1 cellular context compared by ENCODE assay signal in the genomic region with DNA sequence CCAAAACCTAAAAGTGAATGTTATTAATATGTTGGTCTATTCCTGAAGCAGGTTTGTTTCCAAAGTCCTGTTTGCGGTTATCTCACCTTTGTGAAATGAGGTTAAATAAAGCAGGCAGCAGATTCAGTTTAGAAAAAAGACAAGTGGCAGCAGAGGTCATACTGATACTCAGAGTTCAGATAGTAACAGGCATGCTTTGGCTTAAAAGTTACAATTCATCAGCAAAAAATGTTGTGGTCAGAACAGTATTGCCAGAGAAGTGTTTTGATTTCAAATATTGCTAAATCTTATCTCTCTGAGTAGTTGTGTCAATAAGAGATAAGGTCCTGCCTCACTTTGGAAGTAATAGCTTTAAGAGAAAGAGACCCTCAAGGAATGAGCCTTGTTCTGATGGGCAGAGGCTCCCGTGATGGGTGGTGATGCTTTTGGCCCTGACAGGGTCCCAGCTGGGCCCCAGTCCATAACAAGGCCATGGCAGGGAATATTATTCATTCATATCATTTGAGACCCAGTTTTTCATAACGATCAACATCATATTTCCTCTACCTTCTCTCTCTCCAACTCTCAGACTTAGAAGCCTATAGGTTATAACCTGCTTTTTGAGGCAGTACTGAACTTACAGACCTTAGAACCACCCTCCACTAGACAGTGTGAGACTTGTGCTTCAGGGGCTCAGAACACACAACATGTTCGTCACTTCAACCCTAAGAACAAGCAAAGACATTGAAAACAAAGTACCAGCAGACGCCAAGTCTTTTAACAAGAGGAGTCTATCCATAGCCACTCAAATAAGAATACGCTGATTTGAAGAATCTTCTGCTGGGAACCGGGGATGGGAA.
TF ChIP-seq lines count a peak whose summit lies in the region.

No MANE protein-coding gene starts in this region.

TF ChIP-seq in HepG2, 621 proteins besides CTCF, POLR2A, EP300 and RAD21 (continued from another document and continues in another):
- TF ChIP-seq, protein P1, sequence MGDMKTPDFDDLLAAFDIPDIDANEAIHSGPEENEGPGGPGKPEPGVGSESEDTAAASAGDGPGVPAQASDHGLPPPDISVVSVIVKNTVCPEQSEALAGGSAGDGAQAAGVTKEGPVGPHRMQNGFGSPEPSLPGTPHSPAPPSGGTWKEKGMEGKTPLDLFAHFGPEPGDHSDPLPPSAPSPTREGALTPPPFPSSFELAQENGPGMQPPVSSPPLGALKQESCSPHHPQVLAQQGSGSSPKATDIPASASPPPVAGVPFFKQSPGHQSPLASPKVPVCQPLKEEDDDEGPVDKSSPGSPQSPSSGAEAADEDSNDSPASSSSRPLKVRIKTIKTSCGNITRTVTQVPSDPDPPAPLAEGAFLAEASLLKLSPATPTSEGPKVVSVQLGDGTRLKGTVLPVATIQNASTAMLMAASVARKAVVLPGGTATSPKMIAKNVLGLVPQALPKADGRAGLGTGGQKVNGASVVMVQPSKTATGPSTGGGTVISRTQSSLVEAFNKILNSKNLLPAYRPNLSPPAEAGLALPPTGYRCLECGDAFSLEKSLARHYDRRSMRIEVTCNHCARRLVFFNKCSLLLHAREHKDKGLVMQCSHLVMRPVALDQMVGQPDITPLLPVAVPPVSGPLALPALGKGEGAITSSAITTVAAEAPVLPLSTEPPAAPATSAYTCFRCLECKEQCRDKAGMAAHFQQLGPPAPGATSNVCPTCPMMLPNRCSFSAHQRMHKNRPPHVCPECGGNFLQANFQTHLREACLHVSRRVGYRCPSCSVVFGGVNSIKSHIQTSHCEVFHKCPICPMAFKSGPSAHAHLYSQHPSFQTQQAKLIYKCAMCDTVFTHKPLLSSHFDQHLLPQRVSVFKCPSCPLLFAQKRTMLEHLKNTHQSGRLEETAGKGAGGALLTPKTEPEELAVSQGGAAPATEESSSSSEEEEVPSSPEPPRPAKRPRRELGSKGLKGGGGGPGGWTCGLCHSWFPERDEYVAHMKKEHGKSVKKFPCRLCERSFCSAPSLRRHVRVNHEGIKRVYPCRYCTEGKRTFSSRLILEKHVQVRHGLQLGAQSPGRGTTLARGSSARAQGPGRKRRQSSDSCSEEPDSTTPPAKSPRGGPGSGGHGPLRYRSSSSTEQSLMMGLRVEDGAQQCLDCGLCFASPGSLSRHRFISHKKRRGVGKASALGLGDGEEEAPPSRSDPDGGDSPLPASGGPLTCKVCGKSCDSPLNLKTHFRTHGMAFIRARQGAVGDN (CRISPR knock-in tag; IDR thresholded peaks at IDR 0.05), result no peak
- no peak for TF ChIP-seq ZNF446 (CRISPR knock-in tag; IDR thresholded peaks at IDR 0.05)
- no peak for TF ChIP-seq ZNF431 (CRISPR knock-in tag; IDR thresholded peaks at IDR 0.05; ENCODE audit: borderline replicate concordance, low read depth)
- no peak for TF ChIP-seq ELF1 (CRISPR knock-in tag; IDR thresholded peaks at IDR 0.05)
- TF ChIP-seq ZSCAN30 (CRISPR knock-in tag; IDR thresholded peaks at IDR 0.05), result no peak
- no peak; the same call in 1 of the 2 replicates for TF ChIP-seq RXRA (CRISPR knock-in tag; IDR thresholded peaks at IDR 0.05)
- TF ChIP-seq, protein P2, sequence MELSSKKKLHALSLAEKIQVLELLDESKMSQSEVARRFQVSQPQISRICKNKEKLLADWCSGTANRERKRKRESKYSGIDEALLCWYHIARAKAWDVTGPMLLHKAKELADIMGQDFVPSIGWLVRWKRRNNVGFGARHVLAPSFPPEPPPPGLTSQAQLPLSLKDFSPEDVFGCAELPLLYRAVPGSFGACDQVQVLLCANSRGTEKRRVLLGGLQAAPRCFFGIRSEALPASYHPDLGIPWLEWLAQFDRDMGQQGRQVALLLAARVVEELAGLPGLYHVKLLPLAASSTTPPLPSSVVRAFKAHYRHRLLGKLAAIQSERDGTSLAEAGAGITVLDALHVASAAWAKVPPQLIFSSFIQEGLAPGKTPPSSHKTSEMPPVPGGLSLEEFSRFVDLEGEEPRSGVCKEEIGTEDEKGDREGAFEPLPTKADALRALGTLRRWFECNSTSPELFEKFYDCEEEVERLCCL (CRISPR knock-in tag; IDR thresholded peaks at IDR 0.05; ENCODE audit: borderline replicate concordance), result no peak
- TF ChIP-seq NR2F6 (IDR thresholded peaks at IDR 0.05), result peak; percentile 99
- peak; percentile 88 for TF ChIP-seq NR2F6 (CRISPR knock-in tag; IDR thresholded peaks at IDR 0.05)
- TF ChIP-seq, protein P3, sequence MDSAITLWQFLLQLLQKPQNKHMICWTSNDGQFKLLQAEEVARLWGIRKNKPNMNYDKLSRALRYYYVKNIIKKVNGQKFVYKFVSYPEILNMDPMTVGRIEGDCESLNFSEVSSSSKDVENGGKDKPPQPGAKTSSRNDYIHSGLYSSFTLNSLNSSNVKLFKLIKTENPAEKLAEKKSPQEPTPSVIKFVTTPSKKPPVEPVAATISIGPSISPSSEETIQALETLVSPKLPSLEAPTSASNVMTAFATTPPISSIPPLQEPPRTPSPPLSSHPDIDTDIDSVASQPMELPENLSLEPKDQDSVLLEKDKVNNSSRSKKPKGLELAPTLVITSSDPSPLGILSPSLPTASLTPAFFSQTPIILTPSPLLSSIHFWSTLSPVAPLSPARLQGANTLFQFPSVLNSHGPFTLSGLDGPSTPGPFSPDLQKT (CRISPR knock-in tag; IDR thresholded peaks at IDR 0.05; ENCODE audit: borderline replicate concordance), result no peak
- TF ChIP-seq ZNF333 (CRISPR knock-in tag; IDR thresholded peaks at IDR 0.05; ENCODE audit: borderline replicate concordance), result no peak
- peak; percentile 92 for TF ChIP-seq BCL6 (CRISPR knock-in tag; IDR thresholded peaks at IDR 0.05)
- TF ChIP-seq MAZ (IDR thresholded peaks at IDR 0.05; ENCODE audit: borderline replicate concordance, low read depth, low read length), result no peak
- TF ChIP-seq MAZ (CRISPR knock-in tag; IDR thresholded peaks at IDR 0.05; ENCODE audit: low read depth), result no peak
- no peak for TF ChIP-seq AGO1 (IDR thresholded peaks at IDR 0.05; ENCODE audit: low read depth, low read length, poor library complexity, severe bottlenecking)
- no peak for TF ChIP-seq ZNF337 (CRISPR knock-in tag; IDR thresholded peaks at IDR 0.05; ENCODE audit: borderline replicate concordance, low read depth)
- TF ChIP-seq YEATS2 (CRISPR knock-in tag; IDR thresholded peaks at IDR 0.05; ENCODE audit: borderline replicate concordance), result no peak
- TF ChIP-seq ZNF180 (CRISPR knock-in tag; IDR thresholded peaks at IDR 0.05; ENCODE audit: borderline replicate concordance, low read depth), result no peak
- no peak for TF ChIP-seq ZNF850 (CRISPR knock-in tag; conservative IDR thresholded peaks at IDR 0.05)
- TF ChIP-seq ZNF883 (CRISPR knock-in tag; IDR thresholded peaks at IDR 0.05; ENCODE audit: not compliant biosample characterization), result no peak
- no peak for TF ChIP-seq ZNF552 (CRISPR knock-in tag; IDR thresholded peaks at IDR 0.05; ENCODE audit: borderline replicate concordance)
- TF ChIP-seq ZFY (CRISPR knock-in tag; IDR thresholded peaks at IDR 0.05), result no peak
- no peak for TF ChIP-seq ZNF724P (CRISPR knock-in tag; IDR thresholded peaks at IDR 0.05; ENCODE audit: borderline replicate concordance)
- TF ChIP-seq, protein P4, sequence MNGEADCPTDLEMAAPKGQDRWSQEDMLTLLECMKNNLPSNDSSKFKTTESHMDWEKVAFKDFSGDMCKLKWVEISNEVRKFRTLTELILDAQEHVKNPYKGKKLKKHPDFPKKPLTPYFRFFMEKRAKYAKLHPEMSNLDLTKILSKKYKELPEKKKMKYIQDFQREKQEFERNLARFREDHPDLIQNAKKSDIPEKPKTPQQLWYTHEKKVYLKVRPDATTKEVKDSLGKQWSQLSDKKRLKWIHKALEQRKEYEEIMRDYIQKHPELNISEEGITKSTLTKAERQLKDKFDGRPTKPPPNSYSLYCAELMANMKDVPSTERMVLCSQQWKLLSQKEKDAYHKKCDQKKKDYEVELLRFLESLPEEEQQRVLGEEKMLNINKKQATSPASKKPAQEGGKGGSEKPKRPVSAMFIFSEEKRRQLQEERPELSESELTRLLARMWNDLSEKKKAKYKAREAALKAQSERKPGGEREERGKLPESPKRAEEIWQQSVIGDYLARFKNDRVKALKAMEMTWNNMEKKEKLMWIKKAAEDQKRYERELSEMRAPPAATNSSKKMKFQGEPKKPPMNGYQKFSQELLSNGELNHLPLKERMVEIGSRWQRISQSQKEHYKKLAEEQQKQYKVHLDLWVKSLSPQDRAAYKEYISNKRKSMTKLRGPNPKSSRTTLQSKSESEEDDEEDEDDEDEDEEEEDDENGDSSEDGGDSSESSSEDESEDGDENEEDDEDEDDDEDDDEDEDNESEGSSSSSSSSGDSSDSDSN (CRISPR knock-in tag; IDR thresholded peaks at IDR 0.05), result no peak
- TF ChIP-seq MED1 (CRISPR knock-in tag; IDR thresholded peaks at IDR 0.05), result 0 out of 2 replicates have a peak, but pooled peaks have one; percentile 27
- no peak for TF ChIP-seq ZNF101 (CRISPR knock-in tag; IDR thresholded peaks at IDR 0.05; ENCODE audit: borderline replicate concordance, low read depth)
- TF ChIP-seq, protein P5, sequence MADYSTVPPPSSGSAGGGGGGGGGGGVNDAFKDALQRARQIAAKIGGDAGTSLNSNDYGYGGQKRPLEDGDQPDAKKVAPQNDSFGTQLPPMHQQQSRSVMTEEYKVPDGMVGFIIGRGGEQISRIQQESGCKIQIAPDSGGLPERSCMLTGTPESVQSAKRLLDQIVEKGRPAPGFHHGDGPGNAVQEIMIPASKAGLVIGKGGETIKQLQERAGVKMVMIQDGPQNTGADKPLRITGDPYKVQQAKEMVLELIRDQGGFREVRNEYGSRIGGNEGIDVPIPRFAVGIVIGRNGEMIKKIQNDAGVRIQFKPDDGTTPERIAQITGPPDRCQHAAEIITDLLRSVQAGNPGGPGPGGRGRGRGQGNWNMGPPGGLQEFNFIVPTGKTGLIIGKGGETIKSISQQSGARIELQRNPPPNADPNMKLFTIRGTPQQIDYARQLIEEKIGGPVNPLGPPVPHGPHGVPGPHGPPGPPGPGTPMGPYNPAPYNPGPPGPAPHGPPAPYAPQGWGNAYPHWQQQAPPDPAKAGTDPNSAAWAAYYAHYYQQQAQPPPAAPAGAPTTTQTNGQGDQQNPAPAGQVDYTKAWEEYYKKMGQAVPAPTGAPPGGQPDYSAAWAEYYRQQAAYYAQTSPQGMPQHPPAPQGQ (CRISPR knock-in tag; IDR thresholded peaks at IDR 0.05; ENCODE audit: borderline replicate concordance), result no peak
- TF ChIP-seq, protein P6, sequence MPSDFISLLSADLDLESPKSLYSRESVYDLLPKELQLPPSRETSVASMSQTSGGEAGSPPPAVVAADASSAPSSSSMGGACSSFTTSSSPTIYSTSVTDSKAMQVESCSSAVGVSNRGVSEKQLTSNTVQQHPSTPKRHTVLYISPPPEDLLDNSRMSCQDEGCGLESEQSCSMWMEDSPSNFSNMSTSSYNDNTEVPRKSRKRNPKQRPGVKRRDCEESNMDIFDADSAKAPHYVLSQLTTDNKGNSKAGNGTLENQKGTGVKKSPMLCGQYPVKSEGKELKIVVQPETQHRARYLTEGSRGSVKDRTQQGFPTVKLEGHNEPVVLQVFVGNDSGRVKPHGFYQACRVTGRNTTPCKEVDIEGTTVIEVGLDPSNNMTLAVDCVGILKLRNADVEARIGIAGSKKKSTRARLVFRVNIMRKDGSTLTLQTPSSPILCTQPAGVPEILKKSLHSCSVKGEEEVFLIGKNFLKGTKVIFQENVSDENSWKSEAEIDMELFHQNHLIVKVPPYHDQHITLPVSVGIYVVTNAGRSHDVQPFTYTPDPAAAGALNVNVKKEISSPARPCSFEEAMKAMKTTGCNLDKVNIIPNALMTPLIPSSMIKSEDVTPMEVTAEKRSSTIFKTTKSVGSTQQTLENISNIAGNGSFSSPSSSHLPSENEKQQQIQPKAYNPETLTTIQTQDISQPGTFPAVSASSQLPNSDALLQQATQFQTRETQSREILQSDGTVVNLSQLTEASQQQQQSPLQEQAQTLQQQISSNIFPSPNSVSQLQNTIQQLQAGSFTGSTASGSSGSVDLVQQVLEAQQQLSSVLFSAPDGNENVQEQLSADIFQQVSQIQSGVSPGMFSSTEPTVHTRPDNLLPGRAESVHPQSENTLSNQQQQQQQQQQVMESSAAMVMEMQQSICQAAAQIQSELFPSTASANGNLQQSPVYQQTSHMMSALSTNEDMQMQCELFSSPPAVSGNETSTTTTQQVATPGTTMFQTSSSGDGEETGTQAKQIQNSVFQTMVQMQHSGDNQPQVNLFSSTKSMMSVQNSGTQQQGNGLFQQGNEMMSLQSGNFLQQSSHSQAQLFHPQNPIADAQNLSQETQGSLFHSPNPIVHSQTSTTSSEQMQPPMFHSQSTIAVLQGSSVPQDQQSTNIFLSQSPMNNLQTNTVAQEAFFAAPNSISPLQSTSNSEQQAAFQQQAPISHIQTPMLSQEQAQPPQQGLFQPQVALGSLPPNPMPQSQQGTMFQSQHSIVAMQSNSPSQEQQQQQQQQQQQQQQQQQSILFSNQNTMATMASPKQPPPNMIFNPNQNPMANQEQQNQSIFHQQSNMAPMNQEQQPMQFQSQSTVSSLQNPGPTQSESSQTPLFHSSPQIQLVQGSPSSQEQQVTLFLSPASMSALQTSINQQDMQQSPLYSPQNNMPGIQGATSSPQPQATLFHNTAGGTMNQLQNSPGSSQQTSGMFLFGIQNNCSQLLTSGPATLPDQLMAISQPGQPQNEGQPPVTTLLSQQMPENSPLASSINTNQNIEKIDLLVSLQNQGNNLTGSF (CRISPR knock-in tag; IDR thresholded peaks at IDR 0.05), result no peak
- TF ChIP-seq TOE1 (CRISPR knock-in tag; IDR thresholded peaks at IDR 0.05), result no peak
- no peak for TF ChIP-seq ZNF3 (CRISPR knock-in tag; IDR thresholded peaks at IDR 0.05)
- no peak for TF ChIP-seq ZC3H13 (CRISPR knock-in tag; IDR thresholded peaks at IDR 0.05)
- TF ChIP-seq, protein P7, sequence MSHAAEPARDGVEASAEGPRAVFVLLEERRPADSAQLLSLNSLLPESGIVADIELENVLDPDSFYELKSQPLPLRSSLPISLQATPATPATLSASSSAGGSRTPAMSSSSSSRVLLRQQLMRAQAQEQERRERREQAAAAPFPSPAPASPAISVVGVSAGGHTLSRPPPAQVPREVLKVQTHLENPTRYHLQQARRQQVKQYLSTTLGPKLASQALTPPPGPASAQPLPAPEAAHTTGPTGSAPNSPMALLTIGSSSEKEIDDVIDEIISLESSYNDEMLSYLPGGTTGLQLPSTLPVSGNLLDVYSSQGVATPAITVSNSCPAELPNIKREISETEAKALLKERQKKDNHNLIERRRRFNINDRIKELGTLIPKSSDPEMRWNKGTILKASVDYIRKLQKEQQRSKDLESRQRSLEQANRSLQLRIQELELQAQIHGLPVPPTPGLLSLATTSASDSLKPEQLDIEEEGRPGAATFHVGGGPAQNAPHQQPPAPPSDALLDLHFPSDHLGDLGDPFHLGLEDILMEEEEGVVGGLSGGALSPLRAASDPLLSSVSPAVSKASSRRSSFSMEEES (CRISPR knock-in tag; IDR thresholded peaks at IDR 0.05), result 0 out of 2 replicates have a peak, but pooled peaks have one; percentile 16
- no peak for TF ChIP-seq ATAD3A (CRISPR knock-in tag; IDR thresholded peaks at IDR 0.05)
- TF ChIP-seq ZNF547 (CRISPR knock-in tag; IDR thresholded peaks at IDR 0.05), result no peak
- no peak for TF ChIP-seq FOXK2 (IDR thresholded peaks at IDR 0.05)
- no peak for TF ChIP-seq HDAC6 (IDR thresholded peaks at IDR 0.05; ENCODE audit: low read depth, low read length)
- no peak for TF ChIP-seq FOXO1 (CRISPR knock-in tag; IDR thresholded peaks at IDR 0.05)
- no peak for TF ChIP-seq ZNF496 (CRISPR knock-in tag; IDR thresholded peaks at IDR 0.05; ENCODE audit: insufficient replicate concordance)
- TF ChIP-seq ZFX (CRISPR knock-in tag; IDR thresholded peaks at IDR 0.05; ENCODE audit: low read depth), result no peak
- TF ChIP-seq, protein P8, sequence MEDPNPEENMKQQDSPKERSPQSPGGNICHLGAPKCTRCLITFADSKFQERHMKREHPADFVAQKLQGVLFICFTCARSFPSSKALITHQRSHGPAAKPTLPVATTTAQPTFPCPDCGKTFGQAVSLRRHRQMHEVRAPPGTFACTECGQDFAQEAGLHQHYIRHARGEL (CRISPR knock-in tag; IDR thresholded peaks at IDR 0.05), result no peak
